8 cellular contexts compared by ENCODE assay signal in the genomic region with DNA sequence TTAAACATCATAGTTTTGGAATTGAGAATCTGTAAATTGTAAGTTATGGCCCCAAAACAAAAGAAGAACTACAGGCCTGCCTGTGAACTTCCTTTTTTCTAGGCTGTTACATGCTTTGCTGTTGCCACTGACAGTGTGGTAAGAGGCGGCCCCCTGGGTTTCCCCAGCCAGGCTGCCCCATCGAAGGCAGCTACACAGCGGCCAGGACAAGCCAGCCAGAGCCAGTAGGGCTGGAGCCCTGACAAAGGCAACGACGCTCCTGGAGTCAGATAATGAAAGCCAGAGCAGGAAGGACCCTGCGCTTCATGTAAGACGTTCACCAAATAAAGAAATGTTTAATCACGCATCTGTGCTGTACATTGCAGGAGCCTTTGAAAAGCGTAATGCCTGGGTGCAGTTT. TPM values are rescaled to one million over a fixed set of nuclear protein-coding genes. Genes with fewer than 3 reads are reported as not detected.
A peak's percentile ranks its signal among the peaks of the same experiment; 100 is the strongest.
DNase-seq lines count a peak whose midpoint lies in the region; ATAC-seq and TF ChIP-seq lines count a peak whose summit lies in the region.

No MANE protein-coding gene starts in this region.

- peak overlapping the region in 40 of 59 donors; percentile 0 to 53 (median 25) for H3K4me3 ChIP-seq in dorsolateral prefrontal cortex

- H3K4me1 Mint-ChIP-seq in activated CD4-positive, alpha-beta T cell treated with anti-CD3 and anti-CD28 coated beads, Interleukin-2, amount 10 ng/mL, durations not matched to agents 7 days and 5 days: peaks cover 73% of the 10 kb centered on the region
- H3K4me1 Mint-ChIP-seq in naive B cell: peaks cover 56 to 73% (median 69%) of the 10 kb centered on the region in 3 donors
- H3K4me1 Mint-ChIP-seq in stimulated activated naive B cell treated with anti-CD40 and anti-IgM and Interleukin-4, amounts not matched to agents 10 μg/mL and 1 μg/mL and 100 μg/mL, for 72 hours: peaks cover 51 to 72% of the 10 kb centered on the region in 2 donors

- in situ Hi-C loops in KBM-7 (cut with MboI; ENCODE audit: low pct_unique_long_range_greater_than_20kb, low sequenced_read_pairs): no loop called here

- peak; percentile 97 to 99 for ATAC-seq in naive B cell (ENCODE audit: low read depth in 2 of 2)
- ATAC-seq in stimulated activated naive B cell treated with anti-CD40 and anti-IgM and Interleukin-4, amounts not matched to agents 10 μg/mL and 1 μg/mL and 100 μg/mL, for 72 hours (replicated peaks): peak; percentile 98 to 99

- peak overlapping the region; percentile 94 for H3K27ac Mint-ChIP-seq in activated CD4-positive, alpha-beta T cell treated with anti-CD3 and anti-CD28 coated beads, Interleukin-2, amount 10 ng/mL, durations not matched to agents 7 days and 5 days
- H3K27ac Mint-ChIP-seq in naive B cell: peak overlapping the region; percentile 95 to 98 (median 96)
- H3K27ac Mint-ChIP-seq in stimulated activated naive B cell treated with anti-CD40 and anti-IgM and Interleukin-4, amounts not matched to agents 10 μg/mL and 1 μg/mL and 100 μg/mL, for 72 hours: peak overlapping the region; percentile 95

- H3K27me3 ChIP-seq in dorsolateral prefrontal cortex: no peaks in the 10 kb centered on the region

- peaks cover 4% of the 10 kb centered on the region for H3K9me3 Mint-ChIP-seq in activated CD4-positive, alpha-beta T cell treated with anti-CD3 and anti-CD28 coated beads, Interleukin-2, amount 10 ng/mL, durations not matched to agents 7 days and 5 days
- H3K9me3 Mint-ChIP-seq in naive B cell: no peaks in the 10 kb centered on the region
- no peaks in the 10 kb centered on the region for H3K9me3 Mint-ChIP-seq in stimulated activated naive B cell treated with anti-CD40 and anti-IgM and Interleukin-4, amounts not matched to agents 10 μg/mL and 1 μg/mL and 100 μg/mL, for 72 hours

- POLR2A ChIA-PET in activated CD4-positive, alpha-beta T cell treated with anti-CD3 and anti-CD28 coated beads, Interleukin-2, amount 10 ng/mL, durations not matched to agents 7 days and 5 days (lab: Charles Lee): interaction anchor here (1.2 kb wide), 1 partner anchor 15 kb away, joined by 5 read pairs; no protein-coding TSS in a partner anchor

- H3K27ac ChIP-seq in dorsolateral prefrontal cortex: peak overlapping the region in 48 of 59 donors; percentile 4 to 82 (median 50)

- no peak for TF ChIP-seq CTCF in GM20000 (IDR thresholded peaks at IDR 0.05; ENCODE audit: extremely low read depth, missing control alignments)
- peak in 1 of 56 donors; percentile 13 for TF ChIP-seq CTCF in dorsolateral prefrontal cortex (IDR thresholded peaks at IDR 0.05 in 54 of 56, conservative IDR thresholded peaks at IDR 0.05 in 2 of 56; ENCODE audit: low read depth in 1 of 56, partially characterized antibody in 56 of 56)

- H3K27me3 Mint-ChIP-seq in activated CD4-positive, alpha-beta T cell treated with anti-CD3 and anti-CD28 coated beads, Interleukin-2, amount 10 ng/mL, durations not matched to agents 7 days and 5 days: no peaks in the 10 kb centered on the region
- no peaks in the 10 kb centered on the region for H3K27me3 Mint-ChIP-seq in naive B cell
- no peaks in the 10 kb centered on the region for H3K27me3 Mint-ChIP-seq in stimulated activated naive B cell treated with anti-CD40 and anti-IgM and Interleukin-4, amounts not matched to agents 10 μg/mL and 1 μg/mL and 100 μg/mL, for 72 hours

- DNase-seq in CD1c-positive myeloid dendritic cell (ENCODE audit: extremely low spot score): peak; percentile 87
- DNase-seq in GM20000 (ENCODE audit: low spot score): peak; percentile 87
- peak; percentile 94 for DNase-seq in KBM-7
- DNase-seq in activated CD4-positive, alpha-beta T cell treated with anti-CD3 and anti-CD28 coated beads, Interleukin-2, amount 10 ng/mL, durations not matched to agents 7 days and 5 days: peak; percentile 76
- DNase-seq in dorsolateral prefrontal cortex: peak in 9 of 10 donors; percentile 28 to 65 (median 50)
- peak; percentile 89 for DNase-seq in naive B cell
- peak; percentile 87 for DNase-seq in stimulated activated naive B cell treated with anti-CD40 and anti-IgM and Interleukin-4, amounts not matched to agents 10 μg/mL and 1 μg/mL and 100 μg/mL, for 72 hours
- no peak for DNase-seq in NCI-H510A (lab: John Stamatoyannopoulos, UW)

- CTCF ChIA-PET in activated CD4-positive, alpha-beta T cell treated with anti-CD3 and anti-CD28 coated beads, Interleukin-2, amount 10 ng/mL, durations not matched to agents 7 days and 5 days (lab: Charles Lee): interaction anchor here (1.0 to 1.4 kb wide), 4 partner anchors 14 to 43 kb away, joined by 3 to 4 read pairs (median 3); no protein-coding TSS in a partner anchor

- H3K4me3 Mint-ChIP-seq in activated CD4-positive, alpha-beta T cell treated with anti-CD3 and anti-CD28 coated beads, Interleukin-2, amount 10 ng/mL, durations not matched to agents 7 days and 5 days: peak overlapping the region; percentile 66
- H3K4me3 Mint-ChIP-seq in naive B cell: peak overlapping the region; percentile 76 to 91 (median 84)
- H3K4me3 Mint-ChIP-seq in stimulated activated naive B cell treated with anti-CD40 and anti-IgM and Interleukin-4, amounts not matched to agents 10 μg/mL and 1 μg/mL and 100 μg/mL, for 72 hours: peak overlapping the region; percentile 79 to 83

- peaks cover 32% of the 10 kb centered on the region for H3K36me3 Mint-ChIP-seq in activated CD4-positive, alpha-beta T cell treated with anti-CD3 and anti-CD28 coated beads, Interleukin-2, amount 10 ng/mL, durations not matched to agents 7 days and 5 days (ENCODE audit: low read depth)
- H3K36me3 Mint-ChIP-seq in naive B cell: no peaks in the 10 kb centered on the region
- peaks cover 4 to 25% of the 10 kb centered on the region in 2 donors for H3K36me3 Mint-ChIP-seq in stimulated activated naive B cell treated with anti-CD40 and anti-IgM and Interleukin-4, amounts not matched to agents 10 μg/mL and 1 μg/mL and 100 μg/mL, for 72 hours

- intact Hi-C loops in dorsolateral prefrontal cortex (cut with DNase I): no loop called here

RNA-seq across cellular contexts. Expression of gene ANKRD44, which starts 55.0 kb away (rescaled TPM):
- total RNA-seq in activated CD4-positive, alpha-beta T cell treated with anti-CD3 and anti-CD28 coated beads, Interleukin-2, amount 10 ng/mL, durations not matched to agents 7 days and 5 days: 100 to 1,000 TPM; 223 to 283 TPM
- total RNA-seq in dorsolateral prefrontal cortex: 10 to 100 TPM; 20.2 to 68.1 (median 34.7) TPM
- 100 to 1,000 TPM; 107 to 176 (median 141) TPM for polyA plus RNA-seq in naive B cell (ENCODE audit: low read depth in 6 of 6)
